In genomic region chr4:70704333-70705145, GRCh38 we compare ENCODE assay signal across 8 cellular contexts. TPM values are rescaled to one million over a fixed set of nuclear protein-coding genes. Genes with fewer than 3 reads are reported as not detected.
A peak's percentile ranks its signal among the peaks of the same experiment; 100 is the strongest.
DNase-seq lines count a peak whose midpoint lies in the region; ATAC-seq and TF ChIP-seq lines count a peak whose summit lies in the region.

No MANE protein-coding gene starts in this region.

- H3K4me1 ChIP-seq in mononuclear cell (ENCODE audit: insufficient read depth, low read length): peaks cover 28% of the 10 kb centered on the region

- peak; percentile 12 for TF ChIP-seq CTCF in epithelial cell of esophagus (IDR thresholded peaks at IDR 0.05; ENCODE audit: insufficient read depth, low read depth, low read length, missing control alignments)

- DNase-seq in COLO829 (ENCODE audit: low spot score) (peak; percentile 51), NOMO-1 treated with DMSO at 0.1 percent for 48 hours (lab: John Stamatoyannopoulos, UW; ENCODE audit: unreplicated experiment) (peak; percentile 34), activated T-cell treated with anti-CD3 and anti-CD28 coated beads for 48 hours (ENCODE audit: low read depth) (peak; percentile 37), epithelial cell of esophagus (ENCODE audit: low read depth) (peak; percentile 66)
- peak; percentile 51 for DNase-seq in stimulated activated naive CD4-positive, alpha-beta T cell treated with Interleukin-2 at 50 U/mL for 16 hours (lab: John Stamatoyannopoulos, UW)

- peak overlapping the region; percentile 75 for H3K4me3 ChIP-seq in epithelial cell of esophagus (ENCODE audit: low read length)
- H3K4me3 ChIP-seq in mononuclear cell (ENCODE audit: low read length): peak overlapping the region; percentile 72

- no peaks in the 10 kb centered on the region for H3K9me3 ChIP-seq in mononuclear cell (ENCODE audit: low read depth, low read length)

- no peaks in the 10 kb centered on the region for H3K27me3 ChIP-seq in mononuclear cell (ENCODE audit: insufficient read depth, low read length)

- peak; percentile 53 for ATAC-seq in GM19438 (IDR thresholded peaks at IDR 0.05; ENCODE audit: low read depth, unreplicated experiment)
- ATAC-seq in HG03521 (IDR thresholded peaks at IDR 0.05; ENCODE audit: unreplicated experiment): peak; percentile 59

RNA-seq across cellular contexts. Expression of gene UTP3, which starts 16.2 kb away (rescaled TPM):
- 15.4 TPM for total RNA-seq in mononuclear cell

RNA-seq across cellular contexts. Expression of gene RUFY3, which starts 17.2 kb away (rescaled TPM):
- 40.3 TPM for total RNA-seq in mononuclear cell

RNA-seq across cellular contexts. Expression of gene JCHAIN, which starts 38.2 kb away (rescaled TPM):
- total RNA-seq in mononuclear cell: 45.8 TPM

Comparison
In these comparisons a context has a peak if more than half of its experiments do, and no peak if none do; other contexts are left out.
1. Peak in every context shown above with its lines: DNase-seq, ATAC-seq and H3K4me3 ChIP-seq.